1 cellular context compared by ENCODE assay signal in genomic region chr5:151252762-151253603, GRCh38.
TF ChIP-seq lines count a peak whose summit lies in the region.

Gene GM2A (plus strand): TSS chr5:151253185. CDS start chr5:151253217, 32 bp downstream.

TF ChIP-seq in GM12878, 131 proteins besides CTCF, POLR2A, EP300 and RAD21 (continued from another document):
- TF ChIP-seq SKIL (IDR thresholded peaks at IDR 0.05; ENCODE audit: low read depth, poor library complexity, severe bottlenecking): no peak
- TF ChIP-seq RCOR1 (conservative IDR thresholded peaks at IDR 0.05; ENCODE audit: low read depth, low read length): no peak
- TF ChIP-seq REST (IDR thresholded peaks at IDR 0.05; ENCODE audit: low read depth, low read length): no peak
- TF ChIP-seq MXI1 (IDR thresholded peaks at IDR 0.05; ENCODE audit: low read depth, low read length): 0 out of 2 replicates have a peak, but pooled peaks have one; percentile 56
- TF ChIP-seq STAT3 (IDR thresholded peaks at IDR 0.05; ENCODE audit: low read depth, low read length): no peak
- TF ChIP-seq ZNF217 (IDR thresholded peaks at IDR 0.05): no peak
- no peak for TF ChIP-seq E2F4 (IDR thresholded peaks at IDR 0.05; ENCODE audit: low read depth, low read length)
- 0 out of 2 replicates have a peak, but pooled peaks have one; percentile 45 for TF ChIP-seq CHD1 (IDR thresholded peaks at IDR 0.05; ENCODE audit: low read depth, low read length)
- TF ChIP-seq IRF4 (IDR thresholded peaks at IDR 0.05; ENCODE audit: low read depth, low read length): no peak
- TF ChIP-seq IKZF1 (conservative IDR thresholded peaks at IDR 0.05): no peak
- no peak for TF ChIP-seq FOXM1 (IDR thresholded peaks at IDR 0.05; ENCODE audit: low read depth, low read length)
- no peak for TF ChIP-seq MYC (IDR thresholded peaks at IDR 0.05; ENCODE audit: insufficient read depth, insufficient read length, insufficient replicate concordance, low read length, severe bottlenecking)
- TF ChIP-seq POLR2AphosphoS2 (IDR thresholded peaks at IDR 0.05; ENCODE audit: low read depth, low read length): peak; percentile 95
- TF ChIP-seq HDAC6 (IDR thresholded peaks at IDR 0.05; ENCODE audit: unreplicated experiment): no peak
- TF ChIP-seq BCLAF1 (IDR thresholded peaks at IDR 0.05): no peak
- TF ChIP-seq SREBF2 (IDR thresholded peaks at IDR 0.05; ENCODE audit: low read length): no peak
- TF ChIP-seq USF2 (IDR thresholded peaks at IDR 0.05; ENCODE audit: borderline replicate concordance, low read depth, low read length): no peak
- no peak for TF ChIP-seq BRCA1 (IDR thresholded peaks at IDR 0.05; ENCODE audit: low read depth, low read length)
- TF ChIP-seq ZNF384 (IDR thresholded peaks at IDR 0.05; ENCODE audit: borderline replicate concordance, low read depth, low read length): no peak
- no peak for TF ChIP-seq NRF1 (conservative IDR thresholded peaks at IDR 0.05; ENCODE audit: low read depth, low read length)
- TF ChIP-seq POU2F2 (IDR thresholded peaks at IDR 0.05; ENCODE audit: borderline replicate concordance, low read depth, low read length): peak; percentile 80; the same call in 2 of the 3 replicates
- peak; percentile 18; the same call in 1 of the 2 replicates for TF ChIP-seq NBN (IDR thresholded peaks at IDR 0.05)
- TF ChIP-seq ZNF207 (IDR thresholded peaks at IDR 0.05; ENCODE audit: borderline replicate concordance): no peak
- TF ChIP-seq ZNF592 (IDR thresholded peaks at IDR 0.05): no peak
- TF ChIP-seq JUND (IDR thresholded peaks at IDR 0.05; ENCODE audit: low read depth, low read length): no peak
- no peak for TF ChIP-seq SREBF1 (IDR thresholded peaks at IDR 0.05; ENCODE audit: low read length)
- no peak for TF ChIP-seq MEF2B (IDR thresholded peaks at IDR 0.05; ENCODE audit: partially characterized antibody, poor library complexity, severe bottlenecking)
- no peak for TF ChIP-seq KDM1A (IDR thresholded peaks at IDR 0.05; ENCODE audit: borderline replicate concordance)
- TF ChIP-seq GATAD2B (conservative IDR thresholded peaks at IDR 0.05; ENCODE audit: low read depth): peak; percentile 57; the same call in 1 of the 2 replicates
- TF ChIP-seq ESRRA (IDR thresholded peaks at IDR 0.05; ENCODE audit: low read length): no peak
- TF ChIP-seq RUNX3 (IDR thresholded peaks at IDR 0.05; ENCODE audit: low read length): no peak
- peak; percentile 67; the same call in 1 of the 2 replicates for TF ChIP-seq SPI1 (IDR thresholded peaks at IDR 0.05; ENCODE audit: borderline replicate concordance, insufficient read depth, low read depth, low read length)
- TF ChIP-seq STAT1 (conservative IDR thresholded peaks at IDR 0.05): no peak
- TF ChIP-seq NFXL1 (IDR thresholded peaks at IDR 0.05; ENCODE audit: borderline replicate concordance): no peak
- no peak for TF ChIP-seq SMC3 (IDR thresholded peaks at IDR 0.05; ENCODE audit: borderline replicate concordance, low read length)
- peak; percentile 11 for TF ChIP-seq E4F1 (IDR thresholded peaks at IDR 0.05; ENCODE audit: borderline replicate concordance, partially characterized antibody)
- TF ChIP-seq CBFB (IDR thresholded peaks at IDR 0.05; ENCODE audit: low read depth): peak; percentile 56; the same call in 1 of the 2 replicates
- no peak for TF ChIP-seq ZBED1 (IDR thresholded peaks at IDR 0.05; ENCODE audit: borderline replicate concordance)
- TF ChIP-seq ZZZ3 (IDR thresholded peaks at IDR 0.05; ENCODE audit: control insufficient read depth, insufficient read length, low read depth): no peak
- no peak for TF ChIP-seq SUZ12 (IDR thresholded peaks at IDR 0.05; ENCODE audit: unreplicated experiment)
- peak in 1 of 2 experiments; percentile 84; a peak in 2 of 3 replicates for TF ChIP-seq EGR1 (IDR thresholded peaks at IDR 0.05; ENCODE audit: borderline replicate concordance in 1 of 2, low read depth in 2 of 2, low read length in 2 of 2)
- no peak for TF ChIP-seq PBX3 (IDR thresholded peaks at IDR 0.05; ENCODE audit: insufficient replicate concordance, low read depth, low read length)
